ENCODE assay signal across 10 cellular contexts in the genomic region with DNA sequence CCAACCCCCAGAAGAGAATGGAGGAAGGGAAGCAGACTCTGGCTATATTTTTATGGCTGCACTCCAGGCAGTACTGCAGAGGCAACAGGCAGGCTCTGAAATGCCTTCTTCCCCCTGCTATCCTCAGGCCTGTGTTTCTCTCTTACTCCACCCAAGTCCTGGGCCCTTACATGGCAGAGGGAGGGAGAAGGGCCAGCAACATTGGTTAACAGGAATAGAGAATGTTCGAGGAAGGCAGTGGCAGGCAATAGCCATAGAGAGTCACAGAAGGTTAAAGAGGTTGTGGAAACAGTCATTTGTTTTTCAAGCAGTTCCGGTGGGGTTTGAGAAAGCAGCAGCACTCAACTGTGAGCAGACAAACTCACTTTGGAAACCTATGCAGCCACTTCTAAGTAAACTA. TPM values are rescaled to one million over a fixed set of nuclear protein-coding genes. Genes with fewer than 3 reads are reported as not detected.
A peak's percentile ranks its signal among the peaks of the same experiment; 100 is the strongest.
DNase-seq lines count a peak whose midpoint lies in the region; ATAC-seq, FAIRE-seq and TF ChIP-seq lines count a peak whose summit lies in the region.
"Had no signal": no experiment of that assay in that cellular context is flagged by ENCODE, and none has a peak within 500 bp of the region (broad histone marks: within the 10 kb centered on the region; RNA-seq: fewer than 3 reads in every experiment).

No MANE protein-coding gene starts in this region.

- ATAC-seq in activated naive CD8-positive, alpha-beta T cell treated with anti-CD3 and anti-CD28 coated beads, Interleukin-2, amount 50 U/mL, for 24 hours = no peak
- ATAC-seq in HG03064 (IDR thresholded peaks at IDR 0.05; ENCODE audit: low read depth, unreplicated experiment) (peak; percentile 70), GM19328 (IDR thresholded peaks at IDR 0.05; ENCODE audit: unreplicated experiment) (no peak)

- H3K9me3 Mint-ChIP-seq in activated naive CD8-positive, alpha-beta T cell (ENCODE audit: low read depth) = no peaks in the 10 kb centered on the region
- H3K9me3 Mint-ChIP-seq in activated naive CD8-positive, alpha-beta T cell treated with anti-CD3 and anti-CD28 coated beads, Interleukin-2, amount 50 U/mL, for 24 hours = no peaks in the 10 kb centered on the region

- H3K4me1 ChIP-seq in stomach smooth muscle (ENCODE audit: control insufficient read depth, insufficient read depth, low read length) = peaks cover 10% of the 10 kb centered on the region

- H3K4me3 ChIP-seq in stomach smooth muscle (ENCODE audit: low read length in 2 of 2) = peak overlapping the region in 1 of 2 donors; percentile 16

- peak overlapping the region in 1 of 2 donors; percentile 51 for H3K9ac ChIP-seq in stomach smooth muscle (ENCODE audit: low read length in 2 of 2)

- no peaks in the 10 kb centered on the region for H3K9me3 ChIP-seq in stomach smooth muscle (ENCODE audit: control insufficient read depth in 2 of 2, low read length in 2 of 2)

- peak overlapping the region; percentile 54 for H3K27ac Mint-ChIP-seq in activated naive CD8-positive, alpha-beta T cell
- H3K27ac Mint-ChIP-seq in activated naive CD8-positive, alpha-beta T cell treated with anti-CD3 and anti-CD28 coated beads, Interleukin-2, amount 50 U/mL, for 24 hours = no peak overlapping the region

- no peak for TF ChIP-seq CTCF in D721Med (IDR thresholded peaks at IDR 0.05; ENCODE audit: insufficient read depth, missing control alignments)

- H3K4me3 Mint-ChIP-seq in activated naive CD8-positive, alpha-beta T cell = no peak overlapping the region
- H3K4me3 Mint-ChIP-seq in activated naive CD8-positive, alpha-beta T cell treated with anti-CD3 and anti-CD28 coated beads, Interleukin-2, amount 50 U/mL, for 24 hours = no peak overlapping the region

- H3K27me3 ChIP-seq in stomach smooth muscle (ENCODE audit: control insufficient read depth in 1 of 2, insufficient read depth in 2 of 2, low read length in 2 of 2) = no peaks in the 10 kb centered on the region

- FAIRE-seq in D721Med (lab: Jason Lieb, UNC) = no peak

- H3K36me3 Mint-ChIP-seq in activated naive CD8-positive, alpha-beta T cell = peaks cover 12% of the 10 kb centered on the region
- peaks cover 8% of the 10 kb centered on the region for H3K36me3 Mint-ChIP-seq in activated naive CD8-positive, alpha-beta T cell treated with anti-CD3 and anti-CD28 coated beads, Interleukin-2, amount 50 U/mL, for 24 hours (ENCODE audit: low read depth)

- H3K4me1 Mint-ChIP-seq in activated naive CD8-positive, alpha-beta T cell (ENCODE audit: low read depth) = peaks cover 24% of the 10 kb centered on the region
- H3K4me1 Mint-ChIP-seq in activated naive CD8-positive, alpha-beta T cell treated with anti-CD3 and anti-CD28 coated beads, Interleukin-2, amount 50 U/mL, for 24 hours = peaks cover 41% of the 10 kb centered on the region

- no peak for DNase-seq in activated naive CD8-positive, alpha-beta T cell treated with anti-CD3 and anti-CD28 coated beads, Interleukin-2, amount 50 U/mL, for 24 hours
- DNase-seq in dermis blood vessel endothelial cell (peak; percentile 34), D721Med (ENCODE audit: insufficient read length, low spot score) (no peak), NCI-H446 (lab: John Stamatoyannopoulos, UW) (no peak)
- DNase-seq: NK-92 treated with Interleukin-12 subunit alpha and Interleukin-12 subunit beta, amount 100 ng/mL, for 24 hours had no signal

- no peaks in the 10 kb centered on the region for H3K36me3 ChIP-seq in stomach smooth muscle (ENCODE audit: control insufficient read depth in 2 of 2, insufficient read depth in 2 of 2, low read length in 2 of 2)

- peak overlapping the region; percentile 59 for H3K27ac ChIP-seq in stomach smooth muscle (ENCODE audit: low read length)
- H3K27ac ChIP-seq: C4-2B had no signal

- no peaks in the 10 kb centered on the region for H3K27me3 Mint-ChIP-seq in activated naive CD8-positive, alpha-beta T cell
- no peaks in the 10 kb centered on the region for H3K27me3 Mint-ChIP-seq in activated naive CD8-positive, alpha-beta T cell treated with anti-CD3 and anti-CD28 coated beads, Interleukin-2, amount 50 U/mL, for 24 hours

RNA-seq across cellular contexts. Expression of gene DARS1, which starts 15.1 kb away (rescaled TPM):
- total RNA-seq in dermis blood vessel endothelial cell = 53.6 and 79.0 TPM in 2 replicates
